Comparison of ENCODE assay signal across 17 cellular contexts in genomic region chr18:33596178-33596854, GRCh38. TPM values are rescaled to one million over a fixed set of nuclear protein-coding genes. Genes with fewer than 3 reads are reported as not detected.
A peak's percentile ranks its signal among the peaks of the same experiment; 100 is the strongest.
DNase-seq lines count a peak whose midpoint lies in the region; ATAC-seq, FAIRE-seq and TF ChIP-seq lines count a peak whose summit lies in the region.
"Had no signal": no experiment of that assay in that cellular context is flagged by ENCODE, and none has a peak within 500 bp of the region (broad histone marks: within the 10 kb centered on the region; RNA-seq: fewer than 3 reads in every experiment).

No MANE protein-coding gene starts in this region.

- peak overlapping the region; percentile 18 for H2AFZ ChIP-seq in astrocyte (ENCODE audit: low read depth, low read length)

- H3K27ac Mint-ChIP-seq in astrocyte (ENCODE audit: unreplicated experiment): peak overlapping the region; percentile 67
- H3K27ac Mint-ChIP-seq: activated naive CD8-positive, alpha-beta T cell treated with anti-CD3 and anti-CD28 coated beads, Interleukin-2, amount 10 ng/mL, durations not matched to agents 7 days and 5 days; nephron had no signal

- ATAC-seq in heart right ventricle: no peak
- ATAC-seq: activated CD4-positive, CD25-positive, alpha-beta regulatory T cell treated with anti-CD3 and anti-CD28 coated beads, Interleukin-2, amount 50 U/mL, for 24 hours had no signal

- peak; percentile 23 for FAIRE-seq in astrocyte (lab: Jason Lieb, UNC)
- FAIRE-seq in urothelium cell line (lab: Jason Lieb, UNC): no peak

- DNase-seq in NCI-H1092 treated with DMSO at 0.1 percent for 48 hours (lab: John Stamatoyannopoulos, UW) (peak; percentile 65), NCI-H1092 (lab: John Stamatoyannopoulos, UW) (no peak), astrocyte (ENCODE audit: low read depth) (peak; percentile 71), fibroblast of the aortic adventitia (ENCODE audit: low read depth) (peak; percentile 67), urothelium cell line (ENCODE audit: low spot score) (peak; percentile 1), heart right ventricle (no peak), putamen (ENCODE audit: low spot score) (no peak)
- DNase-seq in activated naive CD4-positive, alpha-beta T cell (lab: John Stamatoyannopoulos, UW): no peak
- DNase-seq: 8988T; activated CD8-positive, alpha-beta memory T cell treated with anti-CD3 and anti-CD28 coated beads, Interleukin-2, amount 50 U/mL, for 48 hours; activated naive CD8-positive, alpha-beta T cell treated with anti-CD3 and anti-CD28 coated beads, Interleukin-2, amount 10 ng/mL, durations not matched to agents 7 days and 5 days; heart left ventricle; left ventricle myocardium inferior; NCI-H2171; sigmoid colon had no signal

- no peak overlapping the region for H3K4me3 Mint-ChIP-seq in astrocyte (ENCODE audit: unreplicated experiment)
- H3K4me3 Mint-ChIP-seq: activated naive CD8-positive, alpha-beta T cell treated with anti-CD3 and anti-CD28 coated beads, Interleukin-2, amount 10 ng/mL, durations not matched to agents 7 days and 5 days; nephron had no signal

- H3K9me3 Mint-ChIP-seq in astrocyte (ENCODE audit: unreplicated experiment): peaks cover 2% of the 10 kb centered on the region
- H3K9me3 Mint-ChIP-seq: activated naive CD8-positive, alpha-beta T cell treated with anti-CD3 and anti-CD28 coated beads, Interleukin-2, amount 10 ng/mL, durations not matched to agents 7 days and 5 days; nephron had no signal

- peak overlapping the region; percentile 80 for H3K27ac ChIP-seq in astrocyte (ENCODE audit: low read depth, low read length)
- H3K27ac ChIP-seq in heart right ventricle: peak overlapping the region in 1 of 10 donors; percentile 18
- H3K27ac ChIP-seq: heart left ventricle, left ventricle myocardium inferior, sigmoid colon had no signal

- no peaks in the 10 kb centered on the region for H3K27me3 Mint-ChIP-seq in astrocyte (ENCODE audit: low read depth, unreplicated experiment)

- H3K4me2 ChIP-seq in astrocyte (ENCODE audit: low read length): peak overlapping the region; percentile 66

- no peaks in the 10 kb centered on the region for H3K36me3 Mint-ChIP-seq in astrocyte (ENCODE audit: low read depth, unreplicated experiment)
- H3K36me3 Mint-ChIP-seq: activated naive CD8-positive, alpha-beta T cell treated with anti-CD3 and anti-CD28 coated beads, Interleukin-2, amount 10 ng/mL, durations not matched to agents 7 days and 5 days had no signal

- intact Hi-C loops in heart right ventricle (cut with DNase I): no loop called here

- H3K27me3 ChIP-seq in astrocyte (ENCODE audit: insufficient read depth, low read length) (no peaks in the 10 kb centered on the region), heart right ventricle (no peaks in the 10 kb centered on the region)
- H3K27me3 ChIP-seq: heart left ventricle, sigmoid colon had no signal

- H3K9me3 ChIP-seq in astrocyte (ENCODE audit: insufficient read depth, low read depth, low read length) (no peaks in the 10 kb centered on the region), heart right ventricle (no peaks in the 10 kb centered on the region)
- H3K9me3 ChIP-seq: heart left ventricle, left ventricle myocardium inferior, sigmoid colon had no signal

- TF ChIP-seq CTCF in astrocyte (IDR thresholded peaks at IDR 0.05; ENCODE audit: insufficient read depth, low read depth, low read length) (no peak), fibroblast of the aortic adventitia (IDR thresholded peaks at IDR 0.05; ENCODE audit: insufficient read depth, low read length) (no peak), heart right ventricle (IDR thresholded peaks at IDR 0.05) (no peak)

- H3K36me3 ChIP-seq in astrocyte (ENCODE audit: insufficient read depth, low read length) (no peaks in the 10 kb centered on the region), heart right ventricle (no peaks in the 10 kb centered on the region)
- H3K36me3 ChIP-seq: heart left ventricle, left ventricle myocardium inferior, sigmoid colon had no signal

- 28 to 64% methylated on average over 1 of the region's 1 CpG for WGBS in heart right ventricle, 2 donors

- peaks cover 23% of the 10 kb centered on the region for H3K4me1 Mint-ChIP-seq in astrocyte (ENCODE audit: low read depth, unreplicated experiment)
- H3K4me1 Mint-ChIP-seq: activated naive CD8-positive, alpha-beta T cell treated with anti-CD3 and anti-CD28 coated beads, Interleukin-2, amount 10 ng/mL, durations not matched to agents 7 days and 5 days had no signal

- H3K4me3 ChIP-seq in astrocyte (ENCODE audit: insufficient read depth, low read depth, low read length) (no peak overlapping the region), fibroblast of the aortic adventitia (ENCODE audit: low read depth, low read length) (no peak overlapping the region), heart right ventricle (no peak overlapping the region)
- H3K4me3 ChIP-seq: heart left ventricle, left ventricle myocardium inferior, sigmoid colon had no signal

- no peaks in the 10 kb centered on the region for H4K20me1 ChIP-seq in astrocyte (ENCODE audit: insufficient read depth, low read length)

- peak overlapping the region; percentile 43 for H3K9ac ChIP-seq in astrocyte (ENCODE audit: low read length)

- peaks cover 17% of the 10 kb centered on the region for H3K4me1 ChIP-seq in astrocyte (ENCODE audit: insufficient read depth, low read length)
- H3K4me1 ChIP-seq in heart right ventricle: no peaks in the 10 kb centered on the region
- H3K4me1 ChIP-seq: heart left ventricle, left ventricle myocardium inferior had no signal

- H3K79me2 ChIP-seq in astrocyte (ENCODE audit: insufficient read depth, low read length): no peaks in the 10 kb centered on the region

RNA-seq across cellular contexts. Expression of gene ASXL3, which starts 18.3 kb away (rescaled TPM):
- total RNA-seq in astrocyte (6.4 and 8.2 TPM in 2 replicates), fibroblast of the aortic adventitia (ENCODE audit: low replicate concordance) (0.54 TPM in 1 of 2 replicates, not detected in the other), heart right ventricle (1 to 10 TPM; 3.0 to 8.1 (median 4.5) TPM)
- under 1 TPM; 0.12 to 0.88 TPM for polyA plus RNA-seq in heart right ventricle
- total RNA-seq: activated naive CD8-positive, alpha-beta T cell treated with anti-CD3 and anti-CD28 coated beads, Interleukin-2, amount 10 ng/mL, durations not matched to agents 7 days and 5 days had no signal

Comparison
In these comparisons a context has a peak if more than half of its experiments do, and no peak if none do; other contexts are left out.
1. DNase-seq: peak in NCI-H1092 treated with DMSO at 0.1 percent for 48 hours (single experiment), astrocyte (single experiment), fibroblast of the aortic adventitia (single experiment) and urothelium cell line (single experiment); none in NCI-H1092 (single experiment), heart right ventricle (0 of 2), putamen (single experiment) and activated naive CD4-positive, alpha-beta T cell (0 of 4).